In genomic region chr9:9521033-9521779, GRCh38 we compare ENCODE assay signal across 22 cellular contexts.
"Had no signal": no experiment of that assay in that cellular context is flagged by ENCODE, and none has a peak within 500 bp of the region (broad histone marks: within the 10 kb centered on the region; RNA-seq: fewer than 3 reads in every experiment).

No MANE protein-coding gene starts in this region.

- H3K27ac ChIP-seq: coronary artery, gastroesophageal sphincter, heart left ventricle, stomach, suprapubic skin, tibial nerve, vagina had no signal

- H3K4me3 ChIP-seq: coronary artery, gastroesophageal sphincter, heart left ventricle, stomach, suprapubic skin, tibial nerve, vagina had no signal

- ATAC-seq: activated T-cell treated with anti-CD3 and anti-CD28 coated beads, Interleukin-2, amount 50 U/mL, for 72 hours; gastroesophageal sphincter; heart left ventricle; left ventricle myocardium superior; sciatic nerve; stimulated activated effector memory CD8-positive, alpha-beta T cell treated with anti-CD3 and anti-CD28 coated beads, Interleukin-12 subunit alpha, Interleukin-12 subunit beta, amount 100 ng/mL, for 72 hours; T-helper 17 cell had no signal

- H3K36me3 ChIP-seq: gastroesophageal sphincter, heart left ventricle, stomach, suprapubic skin, tibial nerve, vagina had no signal

- H3K27me3 ChIP-seq: gastroesophageal sphincter, heart left ventricle, stomach, suprapubic skin, tibial nerve, vagina had no signal

- H3K4me1 ChIP-seq: gastroesophageal sphincter, heart left ventricle, stomach, suprapubic skin, tibial nerve, vagina had no signal

- FAIRE-seq: kidney, small intestine had no signal

- H3K9me3 ChIP-seq: gastroesophageal sphincter, heart left ventricle, stomach, suprapubic skin, tibial nerve, vagina had no signal

- DNase-seq: activated CD4-positive, alpha-beta memory T cell treated with anti-CD3 and anti-CD28 coated beads for 36 hours; activated CD4-positive, alpha-beta T cell treated with anti-CD3 and anti-CD28 coated beads for 48 hours; activated effector memory CD4-positive, alpha-beta T cell treated with Interleukin-2 at 50 U/mL for 16 hours; activated naive CD4-positive, alpha-beta T cell treated with anti-CD3 and anti-CD28 coated beads for 36 hours; activated naive CD8-positive, alpha-beta T cell treated with anti-CD3 and anti-CD28 coated beads, Interleukin-2, amount 10 ng/mL, durations not matched to agents 7 days and 5 days; activated T-cell treated with anti-CD3 and anti-CD28 coated beads, Interleukin-2, amount 50 U/mL, for 72 hours; cerebellar nuclear complex; heart left ventricle; kidney; left ventricle myocardium superior; occipital lobe; small intestine; stimulated activated CD4-positive, alpha-beta T cell treated with anti-CD3 and anti-CD28 coated beads, Interleukin-2, amount 100 ng/mL, for 24 hours; stomach; T-helper 17 cell had no signal
